1 cellular context compared by ENCODE assay signal in genomic region chr19:3185482-3186376, GRCh38.
TF ChIP-seq lines count a peak whose summit lies in the region.

TSS of gene NCLN (plus strand) at chr19:3185930. CDS start at chr19:3186031, 101 bp downstream.

TF ChIP-seq in HepG2, 621 proteins besides CTCF, POLR2A, EP300 and RAD21 (continued from another document and continues in another):
- TF ChIP-seq ZNF414 (CRISPR knock-in tag; IDR thresholded peaks at IDR 0.05): no peak
- TF ChIP-seq PHF21A (CRISPR knock-in tag; IDR thresholded peaks at IDR 0.05): no peak
- no peak for TF ChIP-seq MED8 (CRISPR knock-in tag; IDR thresholded peaks at IDR 0.05; ENCODE audit: insufficient replicate concordance)
- TF ChIP-seq PRPF4 (IDR thresholded peaks at IDR 0.05; ENCODE audit: low read depth, low read length, poor library complexity, severe bottlenecking): no peak
- TF ChIP-seq HNRNPL (IDR thresholded peaks at IDR 0.05; ENCODE audit: low read depth, low read length): no peak
- no peak for TF ChIP-seq ZSCAN25 (CRISPR knock-in tag; IDR thresholded peaks at IDR 0.05)
- TF ChIP-seq ZNF383 (CRISPR knock-in tag; IDR thresholded peaks at IDR 0.05; ENCODE audit: borderline replicate concordance): no peak
- TF ChIP-seq ZSCAN21 (CRISPR knock-in tag; IDR thresholded peaks at IDR 0.05; ENCODE audit: borderline replicate concordance): no peak
- no peak for TF ChIP-seq MTF2 (CRISPR knock-in tag; IDR thresholded peaks at IDR 0.05; ENCODE audit: borderline replicate concordance)
- no peak for TF ChIP-seq TRIM22 (IDR thresholded peaks at IDR 0.05)
- TF ChIP-seq SP4 (CRISPR knock-in tag; IDR thresholded peaks at IDR 0.05): peak; percentile 29; the same call in 1 of the 2 replicates
- no peak for TF ChIP-seq HMGXB3 (CRISPR knock-in tag; IDR thresholded peaks at IDR 0.05; ENCODE audit: borderline replicate concordance)
- no peak for TF ChIP-seq RFXANK (CRISPR knock-in tag; IDR thresholded peaks at IDR 0.05)
- TF ChIP-seq CC2D1A (CRISPR knock-in tag; IDR thresholded peaks at IDR 0.05): no peak
- no peak for TF ChIP-seq THYN1 (CRISPR knock-in tag; IDR thresholded peaks at IDR 0.05; ENCODE audit: borderline replicate concordance, low read depth)
- peak; percentile 70 for TF ChIP-seq ZNF687 (CRISPR knock-in tag; IDR thresholded peaks at IDR 0.05)
- peak; percentile 6; the same call in 1 of the 2 replicates for TF ChIP-seq KDM5B (CRISPR knock-in tag; IDR thresholded peaks at IDR 0.05; ENCODE audit: borderline replicate concordance)
- no peak for TF ChIP-seq MIER2 (CRISPR knock-in tag; IDR thresholded peaks at IDR 0.05)
- no peak for TF ChIP-seq ZNF670 (CRISPR knock-in tag; IDR thresholded peaks at IDR 0.05; ENCODE audit: borderline replicate concordance)
- TF ChIP-seq KDM6A (CRISPR knock-in tag; IDR thresholded peaks at IDR 0.05; ENCODE audit: low read depth): no peak
- no peak; the same call in 1 of the 2 replicates for TF ChIP-seq HOXA3 (CRISPR knock-in tag; IDR thresholded peaks at IDR 0.05)
- no peak for TF ChIP-seq ZNF407 (CRISPR knock-in tag; IDR thresholded peaks at IDR 0.05; ENCODE audit: not compliant biosample characterization)
- TF ChIP-seq ZNF510 (CRISPR knock-in tag; IDR thresholded peaks at IDR 0.05; ENCODE audit: low read depth): no peak
- TF ChIP-seq ZNF3 (CRISPR knock-in tag; IDR thresholded peaks at IDR 0.05): no peak
- no peak for TF ChIP-seq ZNF75D (CRISPR knock-in tag; IDR thresholded peaks at IDR 0.05; ENCODE audit: borderline replicate concordance)
- TF ChIP-seq TP53 (CRISPR knock-in tag; conservative IDR thresholded peaks at IDR 0.05): no peak
- peak; percentile 37; the same call in 1 of the 2 replicates for TF ChIP-seq NFKBIZ (CRISPR knock-in tag; IDR thresholded peaks at IDR 0.05)
- TF ChIP-seq SP5 (CRISPR knock-in tag; IDR thresholded peaks at IDR 0.05; ENCODE audit: borderline replicate concordance, low read depth): no peak
- 0 out of 2 replicates have a peak, but pooled peaks have one; percentile 88 for TF ChIP-seq ATF5 (CRISPR knock-in tag; IDR thresholded peaks at IDR 0.05; ENCODE audit: low read depth)
- no peak for TF ChIP-seq NAIF1 (CRISPR knock-in tag; IDR thresholded peaks at IDR 0.05; ENCODE audit: borderline replicate concordance)
- no peak for TF ChIP-seq SKIL (CRISPR knock-in tag; IDR thresholded peaks at IDR 0.05; ENCODE audit: borderline replicate concordance)
- no peak for TF ChIP-seq FOSL2 (CRISPR knock-in tag; IDR thresholded peaks at IDR 0.05)
